In genomic region chr18:8556424-8556823, GRCh38 we compare ENCODE assay signal across 23 cellular contexts.
"Had no signal": no experiment of that assay in that cellular context is flagged by ENCODE, and none has a peak within 500 bp of the region (broad histone marks: within the 10 kb centered on the region; RNA-seq: fewer than 3 reads in every experiment).

No MANE protein-coding gene starts in this region.

- H3K27ac Mint-ChIP-seq: effector memory CD8-positive, alpha-beta T cell; mesothelial cell of epicardium; naive thymus-derived CD4-positive, alpha-beta T cell; nephron; stimulated activated naive B cell treated with anti-CD40 and anti-IgM and Interleukin-4, amounts not matched to agents 10 μg/mL and 1 μg/mL and 100 μg/mL, for 72 hours; stimulated activated naive CD8-positive, alpha-beta T cell treated with anti-CD3 and anti-CD28 coated beads, Interleukin-15, Interleukin-2, amounts not matched to agents 100 ng/mL and 50 ng/mL, for 24 hours had no signal

- H3K4me3 Mint-ChIP-seq: effector memory CD8-positive, alpha-beta T cell; mesothelial cell of epicardium; naive thymus-derived CD4-positive, alpha-beta T cell; nephron; stimulated activated naive B cell treated with anti-CD40 and anti-IgM and Interleukin-4, amounts not matched to agents 10 μg/mL and 1 μg/mL and 100 μg/mL, for 72 hours; stimulated activated naive CD8-positive, alpha-beta T cell treated with anti-CD3 and anti-CD28 coated beads, Interleukin-15, Interleukin-2, amounts not matched to agents 100 ng/mL and 50 ng/mL, for 24 hours had no signal

- H3K4me1 Mint-ChIP-seq: naive thymus-derived CD4-positive, alpha-beta T cell; nephron; stimulated activated naive B cell treated with anti-CD40 and anti-IgM and Interleukin-4, amounts not matched to agents 10 μg/mL and 1 μg/mL and 100 μg/mL, for 72 hours had no signal

- H3K9me3 Mint-ChIP-seq: effector memory CD8-positive, alpha-beta T cell; mesothelial cell of epicardium; naive thymus-derived CD4-positive, alpha-beta T cell; nephron; stimulated activated naive B cell treated with anti-CD40 and anti-IgM and Interleukin-4, amounts not matched to agents 10 μg/mL and 1 μg/mL and 100 μg/mL, for 72 hours; stimulated activated naive CD8-positive, alpha-beta T cell treated with anti-CD3 and anti-CD28 coated beads, Interleukin-15, Interleukin-2, amounts not matched to agents 100 ng/mL and 50 ng/mL, for 24 hours had no signal

- H3K36me3 Mint-ChIP-seq: mesothelial cell of epicardium; naive thymus-derived CD4-positive, alpha-beta T cell; stimulated activated naive B cell treated with anti-CD40 and anti-IgM and Interleukin-4, amounts not matched to agents 10 μg/mL and 1 μg/mL and 100 μg/mL, for 72 hours had no signal

- DNase-seq: cortex of kidney; effector memory CD8-positive, alpha-beta T cell; erythroblast; esophagus squamous epithelium; foreskin melanocyte; glutamatergic neuron; heart right ventricle; hippocampal formation; left cardiac atrium; left lung; mesenchymal stem cell; mucosa of descending colon; naive thymus-derived CD4-positive, alpha-beta T cell; nucleus accumbens; small intestine; stimulated activated CD4-positive, alpha-beta T cell treated with anti-CD3 and anti-CD28 coated beads, Interleukin-15, amount 100 ng/mL, for 24 hours; stimulated activated CD4-positive, alpha-beta T cell treated with anti-CD3 and anti-CD28 coated beads, Interleukin-2, amount 100 ng/mL, for 48 hours; stimulated activated naive B cell treated with anti-CD40 and anti-IgM and Interleukin-4, amounts not matched to agents 10 μg/mL and 1 μg/mL and 100 μg/mL, for 72 hours; upper lobe of right lung; uterus had no signal
